1 cellular context compared by ENCODE assay signal in genomic region chr4:1576200-1576960, GRCh38.
TF ChIP-seq lines count a peak whose summit lies in the region.

No MANE protein-coding gene starts in this region.

TF ChIP-seq in WTC11, 78 proteins besides CTCF, POLR2A, EP300 and RAD21 (continued from another document):
- TF ChIP-seq, protein P1, sequence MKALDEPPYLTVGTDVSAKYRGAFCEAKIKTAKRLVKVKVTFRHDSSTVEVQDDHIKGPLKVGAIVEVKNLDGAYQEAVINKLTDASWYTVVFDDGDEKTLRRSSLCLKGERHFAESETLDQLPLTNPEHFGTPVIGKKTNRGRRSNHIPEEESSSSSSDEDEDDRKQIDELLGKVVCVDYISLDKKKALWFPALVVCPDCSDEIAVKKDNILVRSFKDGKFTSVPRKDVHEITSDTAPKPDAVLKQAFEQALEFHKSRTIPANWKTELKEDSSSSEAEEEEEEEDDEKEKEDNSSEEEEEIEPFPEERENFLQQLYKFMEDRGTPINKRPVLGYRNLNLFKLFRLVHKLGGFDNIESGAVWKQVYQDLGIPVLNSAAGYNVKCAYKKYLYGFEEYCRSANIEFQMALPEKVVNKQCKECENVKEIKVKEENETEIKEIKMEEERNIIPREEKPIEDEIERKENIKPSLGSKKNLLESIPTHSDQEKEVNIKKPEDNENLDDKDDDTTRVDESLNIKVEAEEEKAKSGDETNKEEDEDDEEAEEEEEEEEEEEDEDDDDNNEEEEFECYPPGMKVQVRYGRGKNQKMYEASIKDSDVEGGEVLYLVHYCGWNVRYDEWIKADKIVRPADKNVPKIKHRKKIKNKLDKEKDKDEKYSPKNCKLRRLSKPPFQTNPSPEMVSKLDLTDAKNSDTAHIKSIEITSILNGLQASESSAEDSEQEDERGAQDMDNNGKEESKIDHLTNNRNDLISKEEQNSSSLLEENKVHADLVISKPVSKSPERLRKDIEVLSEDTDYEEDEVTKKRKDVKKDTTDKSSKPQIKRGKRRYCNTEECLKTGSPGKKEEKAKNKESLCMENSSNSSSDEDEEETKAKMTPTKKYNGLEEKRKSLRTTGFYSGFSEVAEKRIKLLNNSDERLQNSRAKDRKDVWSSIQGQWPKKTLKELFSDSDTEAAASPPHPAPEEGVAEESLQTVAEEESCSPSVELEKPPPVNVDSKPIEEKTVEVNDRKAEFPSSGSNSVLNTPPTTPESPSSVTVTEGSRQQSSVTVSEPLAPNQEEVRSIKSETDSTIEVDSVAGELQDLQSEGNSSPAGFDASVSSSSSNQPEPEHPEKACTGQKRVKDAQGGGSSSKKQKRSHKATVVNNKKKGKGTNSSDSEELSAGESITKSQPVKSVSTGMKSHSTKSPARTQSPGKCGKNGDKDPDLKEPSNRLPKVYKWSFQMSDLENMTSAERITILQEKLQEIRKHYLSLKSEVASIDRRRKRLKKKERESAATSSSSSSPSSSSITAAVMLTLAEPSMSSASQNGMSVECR (CRISPR knock-in tag; IDR thresholded peaks at IDR 0.05; ENCODE audit: borderline replicate concordance), result no peak
- TF ChIP-seq ELF4 (CRISPR knock-in tag; IDR thresholded peaks at IDR 0.05; ENCODE audit: low read depth), result no peak
- TF ChIP-seq RORB (CRISPR knock-in tag; IDR thresholded peaks at IDR 0.05), result no peak
- TF ChIP-seq MLX (CRISPR knock-in tag; IDR thresholded peaks at IDR 0.05), result no peak
- TF ChIP-seq IRF1 (CRISPR knock-in tag; IDR thresholded peaks at IDR 0.05), result no peak
- TF ChIP-seq, protein P2, sequence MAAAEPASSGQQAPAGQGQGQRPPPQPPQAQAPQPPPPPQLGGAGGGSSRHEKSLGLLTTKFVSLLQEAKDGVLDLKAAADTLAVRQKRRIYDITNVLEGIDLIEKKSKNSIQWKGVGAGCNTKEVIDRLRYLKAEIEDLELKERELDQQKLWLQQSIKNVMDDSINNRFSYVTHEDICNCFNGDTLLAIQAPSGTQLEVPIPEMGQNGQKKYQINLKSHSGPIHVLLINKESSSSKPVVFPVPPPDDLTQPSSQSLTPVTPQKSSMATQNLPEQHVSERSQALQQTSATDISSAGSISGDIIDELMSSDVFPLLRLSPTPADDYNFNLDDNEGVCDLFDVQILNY (CRISPR knock-in tag; IDR thresholded peaks at IDR 0.05), result no peak
- no peak for TF ChIP-seq ERG (CRISPR knock-in tag; IDR thresholded peaks at IDR 0.05)
- TF ChIP-seq TEAD1 (CRISPR knock-in tag; IDR thresholded peaks at IDR 0.05), result no peak
- TF ChIP-seq, protein P3, sequence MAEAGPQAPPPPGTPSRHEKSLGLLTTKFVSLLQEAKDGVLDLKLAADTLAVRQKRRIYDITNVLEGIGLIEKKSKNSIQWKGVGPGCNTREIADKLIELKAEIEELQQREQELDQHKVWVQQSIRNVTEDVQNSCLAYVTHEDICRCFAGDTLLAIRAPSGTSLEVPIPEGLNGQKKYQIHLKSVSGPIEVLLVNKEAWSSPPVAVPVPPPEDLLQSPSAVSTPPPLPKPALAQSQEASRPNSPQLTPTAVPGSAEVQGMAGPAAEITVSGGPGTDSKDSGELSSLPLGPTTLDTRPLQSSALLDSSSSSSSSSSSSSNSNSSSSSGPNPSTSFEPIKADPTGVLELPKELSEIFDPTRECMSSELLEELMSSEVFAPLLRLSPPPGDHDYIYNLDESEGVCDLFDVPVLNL (CRISPR knock-in tag; IDR thresholded peaks at IDR 0.05; ENCODE audit: borderline replicate concordance, low read depth), result no peak
- TF ChIP-seq EMX1 (CRISPR knock-in tag; IDR thresholded peaks at IDR 0.05), result no peak
